23 cellular contexts compared by ENCODE assay signal in genomic region chr3:54712539-54712938, GRCh38.
"Had no signal": no experiment of that assay in that cellular context is flagged by ENCODE, and none has a peak within 500 bp of the region (broad histone marks: within the 10 kb centered on the region; RNA-seq: fewer than 3 reads in every experiment).

No MANE protein-coding gene starts in this region.

- H3K27me3 ChIP-seq: body of pancreas, colonic mucosa, ovary, thyroid gland, upper lobe of right lung had no signal

- H3K4me1 ChIP-seq: body of pancreas, colonic mucosa, thyroid gland, upper lobe of right lung had no signal

- H3K4me2 ChIP-seq: smooth muscle cell had no signal

- H3K4me3 ChIP-seq: body of pancreas, colonic mucosa, ovary, smooth muscle cell, thyroid gland, upper lobe of right lung had no signal

- H3K9me3 ChIP-seq: body of pancreas, colonic mucosa, ovary, thyroid gland, upper lobe of right lung had no signal

- ATAC-seq: activated naive CD4-positive, alpha-beta T cell treated with anti-CD3 and anti-CD28 coated beads, Interleukin-2, amount 50 U/mL, for 72 hours; activated T-cell treated with anti-CD3 and anti-CD28 coated beads, Interleukin-2, amount 50 U/mL, for 72 hours; body of pancreas; naive thymus-derived CD4-positive, alpha-beta T cell; stimulated activated memory B cell treated with anti-CD40 and anti-IgM and Interleukin-4, amounts not matched to agents 10 μg/mL and 1 μg/mL and 100 μg/mL, for 72 hours; stimulated activated naive CD8-positive, alpha-beta T cell treated with anti-CD3 and anti-CD28 coated beads, Interleukin-15, amount 100 ng/mL, for 72 hours; upper lobe of right lung had no signal

- H3K27ac ChIP-seq: body of pancreas, colonic mucosa, ovary, thyroid gland, upper lobe of right lung, VCaP had no signal

- H3K36me3 ChIP-seq: colonic mucosa, ovary, thyroid gland, upper lobe of right lung had no signal

- DNase-seq: activated CD4-positive, alpha-beta T cell treated with anti-CD3 and anti-CD28 coated beads for 4 hours; activated CD4-positive, alpha-beta T cell treated with anti-CD3 and anti-CD28 coated beads, Interleukin-2, amount 50 U/mL, for 4 hours; activated naive CD4-positive, alpha-beta T cell; activated T-cell treated with anti-CD3 and anti-CD28 coated beads for 4 hours; activated T-cell treated with anti-CD3 and anti-CD28 coated beads, Interleukin-2, amount 50 U/mL, for 72 hours; cerebellar nuclear complex; colonic mucosa; effector CD8-positive, alpha-beta T cell; midbrain; naive thymus-derived CD4-positive, alpha-beta T cell; ovary; stimulated activated CD4-positive, alpha-beta T cell treated with anti-CD3 and anti-CD28 coated beads, Interleukin-1b, Interleukin-23, amount 100 ng/mL, for 48 hours; stimulated activated CD4-positive, alpha-beta T cell treated with anti-CD3 and anti-CD28 coated beads, Interleukin-4, amount 100 ng/mL, for 4 hours; stimulated activated CD8-positive, alpha-beta memory T cell treated with anti-CD3 and anti-CD28 coated beads, Interleukin-4, amount 100 ng/mL, for 48 hours; stimulated activated naive CD8-positive, alpha-beta T cell treated with anti-CD3 and anti-CD28 coated beads, Interleukin-15, amount 100 ng/mL, for 72 hours; T-helper 9 cell; thyroid gland; upper lobe of right lung had no signal
